In the genomic region with DNA sequence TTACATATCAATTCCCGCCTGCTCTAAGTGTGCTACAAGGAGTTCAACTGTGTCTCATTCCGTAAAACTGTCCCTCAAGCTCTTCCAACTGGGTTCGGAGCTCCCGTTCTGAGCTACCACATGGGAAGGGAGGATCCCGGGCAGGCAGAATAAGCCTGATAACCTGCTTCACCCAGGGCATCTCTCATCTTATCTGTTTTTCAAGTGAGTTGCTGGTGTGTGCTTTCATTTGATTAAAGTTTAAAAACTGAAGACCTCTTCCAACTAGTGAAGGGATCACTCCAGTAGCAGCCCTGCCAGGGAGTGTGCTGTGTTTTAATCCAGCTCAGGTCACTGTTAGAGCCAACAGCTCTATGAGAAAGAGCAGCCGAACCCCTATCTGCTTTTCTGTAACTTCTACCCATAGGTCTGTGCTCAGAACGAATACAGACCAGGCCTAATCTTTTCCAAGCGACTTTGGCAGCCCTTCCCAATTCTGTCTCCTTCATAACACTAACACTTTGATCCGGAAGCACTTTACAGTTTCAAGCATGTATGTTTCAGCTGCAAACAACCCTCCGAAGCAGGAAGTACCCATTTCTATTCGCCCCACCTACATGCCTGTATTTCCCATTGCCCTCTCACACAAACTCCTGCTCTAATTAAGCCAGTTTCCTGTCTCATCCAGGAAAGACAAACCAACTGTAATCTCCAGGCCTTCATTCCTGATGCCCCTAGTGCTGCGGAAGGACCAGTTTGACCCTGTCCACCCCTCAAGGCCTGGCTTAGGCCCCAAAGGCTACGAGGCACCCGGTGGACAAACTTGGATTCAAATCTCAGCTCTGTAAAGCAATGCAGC, we compare ENCODE assay signal across 11 cellular contexts.
DNase-seq lines count a peak whose midpoint lies in the region; ATAC-seq and TF ChIP-seq lines count a peak whose summit lies in the region.
"Had no signal": no experiment of that assay in that cellular context is flagged by ENCODE, and none has a peak within 500 bp of the region (broad histone marks: within the 10 kb centered on the region; RNA-seq: fewer than 3 reads in every experiment).

No MANE protein-coding gene starts in this region.

- DNase-seq in CD4-positive, alpha-beta T cell, result no peak
- DNase-seq in T-helper 2 cell treated with Interferon-gamma antibody and Interleukin-4, amounts not matched to agents 5 μg/mL and 100 μg/mL, for 36 hours (ENCODE audit: low spot score), result no peak
- DNase-seq in erythroblast (lab: John Stamatoyannopoulos, UW), result peak; percentile 78 to 90
- DNase-seq in natural killer cell treated with Interleukin-12 subunit alpha and Interleukin-12 subunit beta and Interleukin-15 and Interleukin-18, amount 100 ng/mL, for 72 hours (ENCODE audit: low spot score), result no peak
- no peak for DNase-seq in head of caudate nucleus
- DNase-seq in KBM-7, result no peak
- no peak for DNase-seq in thyroid gland
- DNase-seq: anterior cingulate cortex had no signal

- H3K27me3 Mint-ChIP-seq in CD4-positive, alpha-beta T cell, result no peaks in the 10 kb centered on the region
- H3K27me3 Mint-ChIP-seq in T-helper 2 cell treated with Interferon-gamma antibody and Interleukin-4, amounts not matched to agents 5 μg/mL and 100 μg/mL, for 36 hours (ENCODE audit: low read depth), result no peaks in the 10 kb centered on the region
- no peaks in the 10 kb centered on the region for H3K27me3 Mint-ChIP-seq in natural killer cell treated with Interleukin-12 subunit alpha and Interleukin-12 subunit beta and Interleukin-15 and Interleukin-18, amount 100 ng/mL, for 72 hours

- no peak for ATAC-seq in CD4-positive, alpha-beta T cell (ENCODE audit: poor library complexity)
- ATAC-seq in natural killer cell treated with Interleukin-12 subunit alpha and Interleukin-12 subunit beta and Interleukin-15 and Interleukin-18, amount 100 ng/mL, for 72 hours, result no peak
- ATAC-seq in HG03378 (IDR thresholded peaks at IDR 0.05; ENCODE audit: unreplicated experiment), result no peak
- ATAC-seq: HCT116 had no signal

- peaks cover under 1 to 5% of the 10 kb centered on the region in 2 donors for H3K36me3 ChIP-seq in thyroid gland

- peak overlapping the region; percentile 9 for H3K27ac ChIP-seq in CD4-positive, alpha-beta T cell (ENCODE audit: low read depth, low read length)
- peak overlapping the region in 1 of 3 donors; percentile 34 for H3K27ac ChIP-seq in thyroid gland
- H3K27ac ChIP-seq: suprapubic skin had no signal

- H3K36me3 Mint-ChIP-seq in CD4-positive, alpha-beta T cell (ENCODE audit: low read depth), result peaks cover 82% of the 10 kb centered on the region
- peaks cover 64% of the 10 kb centered on the region for H3K36me3 Mint-ChIP-seq in T-helper 2 cell treated with Interferon-gamma antibody and Interleukin-4, amounts not matched to agents 5 μg/mL and 100 μg/mL, for 36 hours (ENCODE audit: low read depth)
- peaks cover 14% of the 10 kb centered on the region for H3K36me3 Mint-ChIP-seq in natural killer cell treated with Interleukin-12 subunit alpha and Interleukin-12 subunit beta and Interleukin-15 and Interleukin-18, amount 100 ng/mL, for 72 hours

- peak overlapping the region; percentile 76 for H3K27ac Mint-ChIP-seq in CD4-positive, alpha-beta T cell
- H3K27ac Mint-ChIP-seq in T-helper 2 cell treated with Interferon-gamma antibody and Interleukin-4, amounts not matched to agents 5 μg/mL and 100 μg/mL, for 36 hours, result peak overlapping the region; percentile 3
- H3K27ac Mint-ChIP-seq in natural killer cell treated with Interleukin-12 subunit alpha and Interleukin-12 subunit beta and Interleukin-15 and Interleukin-18, amount 100 ng/mL, for 72 hours, result peak overlapping the region; percentile 84 to 91

- WGBS in thyroid gland, 2 donors, result 79 to 81% methylated on average over 14 of the region's 14 CpGs

- peak overlapping the region; percentile 0 for H3K4me3 Mint-ChIP-seq in CD4-positive, alpha-beta T cell
- no peak overlapping the region for H3K4me3 Mint-ChIP-seq in T-helper 2 cell treated with Interferon-gamma antibody and Interleukin-4, amounts not matched to agents 5 μg/mL and 100 μg/mL, for 36 hours
- H3K4me3 Mint-ChIP-seq in natural killer cell treated with Interleukin-12 subunit alpha and Interleukin-12 subunit beta and Interleukin-15 and Interleukin-18, amount 100 ng/mL, for 72 hours, result no peak overlapping the region

- H3K4me1 ChIP-seq in thyroid gland, result peaks cover 23 to 31% of the 10 kb centered on the region in 2 donors

- CTCF ChIA-PET in CD4-positive, alpha-beta T cell (lab: Charles Lee), result interaction anchor here (1.0 kb wide), 1 partner anchor 236 kb away, joined by 3 read pairs; a partner anchor contains a TSS

- POLR2A ChIA-PET in CD4-positive, alpha-beta T cell (lab: Charles Lee), result interaction anchor here (0.6 to 0.7 kb wide), 3 partner anchors 61 to 563 kb away, joined by 3 read pairs; a partner anchor contains a TSS

- in situ Hi-C loops in KBM-7 (cut with MboI; ENCODE audit: low pct_unique_long_range_greater_than_20kb, low sequenced_read_pairs), result no loop called here

- H3K4me1 Mint-ChIP-seq in CD4-positive, alpha-beta T cell (ENCODE audit: low read depth), result peaks cover 72% of the 10 kb centered on the region
- H3K4me1 Mint-ChIP-seq in T-helper 2 cell treated with Interferon-gamma antibody and Interleukin-4, amounts not matched to agents 5 μg/mL and 100 μg/mL, for 36 hours (ENCODE audit: low read depth), result peaks cover 62% of the 10 kb centered on the region
- H3K4me1 Mint-ChIP-seq in natural killer cell treated with Interleukin-12 subunit alpha and Interleukin-12 subunit beta and Interleukin-15 and Interleukin-18, amount 100 ng/mL, for 72 hours (ENCODE audit: low read depth in 2 of 2), result peaks cover 58 to 64% of the 10 kb centered on the region in 2 donors

- TF ChIP-seq CTCF in CD4-positive, alpha-beta T cell (IDR thresholded peaks at IDR 0.05), result no peak
- TF ChIP-seq CTCF in thyroid gland (IDR thresholded peaks at IDR 0.05), result no peak

- H3K27me3 ChIP-seq in CD4-positive, alpha-beta T cell (ENCODE audit: control insufficient read depth, insufficient read depth, low read length), result no peaks in the 10 kb centered on the region
- H3K27me3 ChIP-seq in thyroid gland, result no peaks in the 10 kb centered on the region
- H3K27me3 ChIP-seq: suprapubic skin had no signal

- no peak overlapping the region for H3K4me3 ChIP-seq in thyroid gland (replicated peaks in 1 of 3)
- H3K4me3 ChIP-seq: suprapubic skin had no signal

- TF ChIP-seq POLR2A in erythroblast (IDR thresholded peaks at IDR 0.05; ENCODE audit: low read length) (peak; percentile 50), thyroid gland (IDR thresholded peaks at IDR 0.05) (no peak)

- no peaks in the 10 kb centered on the region for H3K9me3 ChIP-seq in CD4-positive, alpha-beta T cell (ENCODE audit: control insufficient read depth, low read length)
- no peaks in the 10 kb centered on the region for H3K9me3 ChIP-seq in thyroid gland
- H3K9me3 ChIP-seq: suprapubic skin had no signal

- no peaks in the 10 kb centered on the region for H3K9me3 Mint-ChIP-seq in CD4-positive, alpha-beta T cell
- H3K9me3 Mint-ChIP-seq in T-helper 2 cell treated with Interferon-gamma antibody and Interleukin-4, amounts not matched to agents 5 μg/mL and 100 μg/mL, for 36 hours, result no peaks in the 10 kb centered on the region
- H3K9me3 Mint-ChIP-seq in natural killer cell treated with Interleukin-12 subunit alpha and Interleukin-12 subunit beta and Interleukin-15 and Interleukin-18, amount 100 ng/mL, for 72 hours, result no peaks in the 10 kb centered on the region

- intact Hi-C loops in CD4-positive, alpha-beta T cell (cut with DNase I, micrococcal nuclease), result loop anchor here (5.0 to 10.0 kb wide), 2 partner anchors 149 to 234 kb away; a partner anchor contains a TSS
- intact Hi-C loops in head of caudate nucleus (cut with DNase I), result no loop called here
- intact Hi-C loops in thyroid gland (cut with DNase I), result no loop called here

Comparison
In these comparisons a context has a peak if more than half of its experiments do, and no peak if none do; other contexts are left out.
1. DNase-seq: peak in erythroblast (2 of 2); none in CD4-positive, alpha-beta T cell (0 of 10), T-helper 2 cell treated with Interferon-gamma antibody and Interleukin-4, amounts not matched to agents 5 μg/mL and 100 μg/mL, for 36 hours (single experiment), natural killer cell treated with Interleukin-12 subunit alpha and Interleukin-12 subunit beta and Interleukin-15 and Interleukin-18, amount 100 ng/mL, for 72 hours (single experiment), head of caudate nucleus (0 of 42), KBM-7 (single experiment) and thyroid gland (0 of 2).
2. H3K27ac Mint-ChIP-seq: peak in every context shown above with its lines; median percentile 88 in natural killer cell treated with Interleukin-12 subunit alpha and Interleukin-12 subunit beta and Interleukin-15 and Interleukin-18, amount 100 ng/mL, for 72 hours; 76 in CD4-positive, alpha-beta T cell; 3 in T-helper 2 cell treated with Interferon-gamma antibody and Interleukin-4, amounts not matched to agents 5 μg/mL and 100 μg/mL, for 36 hours.
3. intact Hi-C loops: an anchor here in CD4-positive, alpha-beta T cell (5.0 to 10.0 kb wide); none called in head of caudate nucleus and thyroid gland.